ENCODE assay signal across 26 cellular contexts in the genomic region with DNA sequence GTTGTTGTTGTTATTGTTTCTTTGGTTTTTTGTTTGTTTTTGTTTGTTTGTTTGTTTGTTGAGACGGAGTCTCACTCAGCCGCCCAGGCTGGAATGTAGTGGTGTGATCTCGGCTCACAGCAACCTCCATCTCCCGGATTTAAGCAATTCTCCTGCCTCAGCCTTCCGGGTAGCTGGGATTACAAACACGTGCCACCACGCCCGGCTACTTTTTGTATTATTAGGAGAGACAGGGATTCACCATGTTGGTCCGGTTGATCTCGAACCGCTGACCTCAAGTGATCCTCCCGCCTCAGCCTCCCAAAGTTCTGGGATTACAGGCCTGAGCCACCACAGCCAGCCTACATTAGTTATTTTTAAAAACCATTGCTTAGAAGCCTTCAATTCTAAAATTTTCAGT.
"Had no signal": no experiment of that assay in that cellular context is flagged by ENCODE, and none has a peak within 500 bp of the region (broad histone marks: within the 10 kb centered on the region; RNA-seq: fewer than 3 reads in every experiment).

No MANE protein-coding gene starts in this region.

- H3K36me3 ChIP-seq: stomach, suprapubic skin, thoracic aorta, thyroid gland, tibial artery, tibial nerve, transverse colon, upper lobe of left lung, upper lobe of right lung, uterus, vagina had no signal

- H3K9me3 ChIP-seq: stomach, suprapubic skin, testis, thoracic aorta, thyroid gland, tibial artery, tibial nerve, transverse colon, upper lobe of left lung, upper lobe of right lung, uterus, vagina had no signal

- H3K27ac ChIP-seq: stomach, suprapubic skin, testis, thoracic aorta, thyroid gland, tibial artery, tibial nerve, transverse colon, upper lobe of left lung, upper lobe of right lung, uterus, vagina had no signal

- H3K4me3 ChIP-seq: stomach, suprapubic skin, testis, thoracic aorta, thyroid gland, tibial artery, tibial nerve, transverse colon, upper lobe of left lung, upper lobe of right lung, uterus, vagina had no signal

- H3K4me1 ChIP-seq: stomach, suprapubic skin, testis, thyroid gland, tibial artery, tibial nerve, transverse colon, upper lobe of left lung, upper lobe of right lung, uterus, vagina had no signal

- ATAC-seq: stimulated activated effector memory CD8-positive, alpha-beta T cell treated with anti-CD3 and anti-CD28 coated beads, Interleukin-12 subunit alpha, Interleukin-12 subunit beta, amount 100 ng/mL, for 72 hours; stimulated activated memory B cell treated with anti-CD40 and anti-IgM and Interleukin-4, amounts not matched to agents 10 μg/mL and 1 μg/mL and 100 μg/mL, for 72 hours; stimulated activated naive B cell treated with anti-CD40 and anti-IgM and Interleukin-4, amounts not matched to agents 10 μg/mL and 1 μg/mL and 100 μg/mL, for 72 hours; stimulated activated naive CD8-positive, alpha-beta T cell treated with anti-CD3 and anti-CD28 coated beads, Interleukin-15, amount 100 ng/mL, for 72 hours; stimulated activated naive CD8-positive, alpha-beta T cell treated with anti-CD3 and anti-CD28 coated beads, Interleukin-15, Interleukin-2, amounts not matched to agents 100 U/mL and 50 U/mL, for 24 hours; upper lobe of right lung had no signal

- DNase-seq: stimulated activated CD4-positive, alpha-beta T cell treated with anti-CD3 and anti-CD28 coated beads, Interleukin-2, amount 100 ng/mL, for 48 hours; stimulated activated CD4-positive, alpha-beta T cell treated with anti-CD3 and anti-CD28 coated beads, Interleukin-4, amount 100 ng/mL, for 1 hour; stimulated activated CD4-positive, alpha-beta T cell treated with anti-CD3 and anti-CD28 coated beads, Interleukin-4, amount 100 ng/mL, for 24 hours; stimulated activated CD4-positive, alpha-beta T cell treated with anti-CD3 and anti-CD28 coated beads, Interleukin-4, amount 100 ng/mL, for 4 hours; stimulated activated CD8-positive, alpha-beta memory T cell treated with anti-CD3 and anti-CD28 coated beads, Interleukin-4, amount 100 ng/mL, for 48 hours; stimulated activated naive B cell treated with anti-CD40 and anti-IgM and Interleukin-4, amounts not matched to agents 10 μg/mL and 1 μg/mL and 100 μg/mL, for 72 hours; stimulated activated naive CD4-positive, alpha-beta T cell; stimulated activated naive CD4-positive, alpha-beta T cell treated with Interleukin-2 at 50 U/mL for 16 hours; stimulated activated naive CD8-positive, alpha-beta T cell treated with anti-CD3 and anti-CD28 coated beads, Interleukin-15, amount 100 ng/mL, for 72 hours; stimulated activated naive CD8-positive, alpha-beta T cell treated with anti-CD3 and anti-CD28 coated beads, Interleukin-15, Interleukin-2, amounts not matched to agents 100 U/mL and 50 U/mL, for 24 hours; stomach; substantia nigra; testis; thyroid gland; transverse colon; trophoblast cell; upper lobe of left lung; upper lobe of right lung; uterus had no signal

- H3K27me3 ChIP-seq: stomach, testis, thyroid gland, tibial artery, tibial nerve, transverse colon, upper lobe of left lung, upper lobe of right lung, uterus, vagina had no signal
